ENCODE assay signal across 15 cellular contexts in the genomic region with DNA sequence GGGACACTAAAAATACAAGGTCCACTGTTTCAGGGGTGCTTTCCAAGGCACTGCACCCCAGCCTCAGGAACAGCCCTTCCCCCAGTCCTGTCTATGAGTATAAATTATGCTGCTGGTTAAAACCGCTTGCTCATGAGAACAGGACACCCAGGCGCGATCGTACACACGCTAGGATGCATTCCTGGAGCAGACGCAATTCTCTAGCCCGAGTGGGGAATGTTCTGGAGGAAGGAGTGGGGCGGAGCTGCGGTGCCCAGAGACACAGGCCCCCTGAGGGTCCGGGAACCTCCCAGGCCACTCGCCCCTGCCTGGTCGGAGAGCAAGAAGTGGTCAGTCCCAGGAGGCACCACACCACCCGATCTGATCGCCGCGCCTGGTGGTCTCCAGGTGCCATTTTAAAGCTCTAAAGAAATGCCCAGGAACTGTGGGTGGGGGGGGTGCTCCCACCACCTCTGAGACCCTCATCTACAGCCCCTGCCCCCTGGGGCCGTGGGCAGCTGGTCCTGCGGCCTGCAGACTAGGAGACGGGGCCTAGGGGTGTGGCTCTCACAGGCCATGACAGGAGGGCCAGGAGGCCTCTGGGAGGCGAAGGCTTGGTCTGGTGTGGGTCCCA. TPM values are rescaled to one million over a fixed set of nuclear protein-coding genes. Genes with fewer than 3 reads are reported as not detected.
DNase-seq lines count a peak whose midpoint lies in the region; TF ChIP-seq lines count a peak whose summit lies in the region.
"Had no signal": no experiment of that assay in that cellular context is flagged by ENCODE, and none has a peak within 500 bp of the region (broad histone marks: within the 10 kb centered on the region; RNA-seq: fewer than 3 reads in every experiment).

No MANE protein-coding gene starts in this region.

- POLR2A ChIA-PET in PC-9 (lab: Charles Lee; ENCODE audit: unreplicated experiment): no interaction called here

- CTCF ChIA-PET in PC-9 (lab: Charles Lee): no interaction called here

- H3K36me3 ChIP-seq in WERI-Rb-1 (no peaks in the 10 kb centered on the region), hepatocyte (replicated peaks; ENCODE audit: insufficient read depth, low read depth) (no peaks in the 10 kb centered on the region), stomach smooth muscle (ENCODE audit: control insufficient read depth in 2 of 2, insufficient read depth in 2 of 2, low read length in 2 of 2) (no peaks in the 10 kb centered on the region), PC-9 (ENCODE audit: low read depth) (0 out of 2 replicates have a peak, but pooled peaks cover 2% of the 10 kb centered on the region)
- H3K36me3 ChIP-seq: ovary had no signal

- H3K79me2 ChIP-seq in hepatocyte (no peaks in the 10 kb centered on the region), PC-9 (ENCODE audit: low read depth) (no peaks in the 10 kb centered on the region)

- H4K20me1 ChIP-seq in hepatocyte (ENCODE audit: insufficient read depth, poor library complexity, severe bottlenecking) (no peaks in the 10 kb centered on the region), PC-9 (ENCODE audit: insufficient read depth) (peaks cover 41% of the 10 kb centered on the region)

- H3K27ac ChIP-seq in WERI-Rb-1 (peak overlapping the region; percentile 99), hepatocyte (peak overlapping the region; percentile 93), stomach smooth muscle (ENCODE audit: low read length) (peak overlapping the region; percentile 49), PC-9 (no peak overlapping the region)
- H3K27ac ChIP-seq: ovary had no signal

- H3K9ac ChIP-seq in stomach smooth muscle (ENCODE audit: low read length in 2 of 2): peak overlapping the region in 1 of 2 donors; percentile 44

- H3K9me2 ChIP-seq in hepatocyte (replicated peaks; ENCODE audit: insufficient read depth) (no peaks in the 10 kb centered on the region), PC-9 (ENCODE audit: insufficient read depth) (no peaks in the 10 kb centered on the region)

- peaks cover 30% of the 10 kb centered on the region for H3F3A ChIP-seq in PC-9 (ENCODE audit: insufficient read depth, low read depth)

- TF ChIP-seq CTCF in WERI-Rb-1 (IDR thresholded peaks at IDR 0.05; ENCODE audit: low read depth, low read length) (no peak), hepatocyte (IDR thresholded peaks at IDR 0.05; ENCODE audit: poor library complexity) (no peak), PC-9 (conservative IDR thresholded peaks at IDR 0.05) (no peak)

- H3K9me3 ChIP-seq in WERI-Rb-1 (ENCODE audit: severe bottlenecking) (no peaks in the 10 kb centered on the region), hepatocyte (ENCODE audit: low read depth) (no peaks in the 10 kb centered on the region), stomach smooth muscle (ENCODE audit: control insufficient read depth in 2 of 2, low read length in 2 of 2) (no peaks in the 10 kb centered on the region), PC-9 (ENCODE audit: insufficient read depth, low read depth) (no peaks in the 10 kb centered on the region)
- H3K9me3 ChIP-seq: ovary, stomach had no signal

- BruUV-seq in PC-9 (replicated peaks; lab: Mats Ljungman, UMichigan): no TSS peak

- no peak overlapping the region for H3K4me3 ChIP-seq in WERI-Rb-1 (ENCODE audit: low read depth, low read length)
- no peak overlapping the region for H3K4me3 ChIP-seq in hepatocyte
- peak overlapping the region; percentile 54 to 66 for H3K4me3 ChIP-seq in stomach smooth muscle (ENCODE audit: low read length in 2 of 2)
- H3K4me3 ChIP-seq in PC-9: no peak overlapping the region
- H3K4me3 ChIP-seq: ovary had no signal

- peaks cover 18% of the 10 kb centered on the region for H3K4me1 ChIP-seq in hepatocyte (ENCODE audit: insufficient read depth)
- H3K4me1 ChIP-seq in stomach smooth muscle (ENCODE audit: control insufficient read depth, insufficient read depth, low read length): peaks cover 21% of the 10 kb centered on the region
- H3K4me1 ChIP-seq in PC-9 (replicated peaks; ENCODE audit: insufficient read depth): no peaks in the 10 kb centered on the region

- intact Hi-C loops in PC-9 (cut with micrococcal nuclease; ENCODE audit: unreplicated experiment): no loop called here

- H3K4me2 ChIP-seq in hepatocyte: peak overlapping the region; percentile 57
- H3K4me2 ChIP-seq in PC-9: no peak overlapping the region

- H3K27me3 ChIP-seq in WERI-Rb-1 (ENCODE audit: insufficient read depth, low read depth, severe bottlenecking) (no peaks in the 10 kb centered on the region), hepatocyte (no peaks in the 10 kb centered on the region), stomach smooth muscle (ENCODE audit: control insufficient read depth in 1 of 2, insufficient read depth in 2 of 2, low read length in 2 of 2) (no peaks in the 10 kb centered on the region), PC-9 (ENCODE audit: insufficient read depth, low read depth) (no peaks in the 10 kb centered on the region)
- H3K27me3 ChIP-seq: ovary, stomach had no signal

- H2AFZ ChIP-seq in hepatocyte: no peak overlapping the region
- no peak overlapping the region for H2AFZ ChIP-seq in PC-9

- peak; percentile 88 for DNase-seq in NCI-H2171 treated with DMSO at 0.1 percent for 48 hours (lab: John Stamatoyannopoulos, UW)
- DNase-seq in NCI-H2171 (lab: John Stamatoyannopoulos, UW): no peak
- no peak for DNase-seq in WERI-Rb-1
- peak; percentile 63 for DNase-seq in hepatocyte (ENCODE audit: low spot score)
- DNase-seq in activated naive CD4-positive, alpha-beta T cell treated with Interleukin-2 at 50 U/mL for 16 hours: no peak
- DNase-seq in PC-9: no peak
- no peak for DNase-seq in EL
- DNase-seq: activated CD4-positive, CD25-positive, alpha-beta regulatory T cell treated with anti-CD3 and anti-CD28 coated beads, Interleukin-2, amount 50 U/mL, for 72 hours; activated T-cell treated with anti-CD3 and anti-CD28 coated beads for 4 hours; COR-L47; NCI-H1930; NCI-H69; ovary; stomach had no signal

- 79% methylated on average over 20 of the region's 20 CpGs for WGBS in hepatocyte (ENCODE audit: low lambda C conversion rate, missing lambda C conversion rate)

RNA-seq across cellular contexts. Expression of a gene that starts 34.4 kb away (rescaled TPM):
- total RNA-seq in hepatocyte: 3.1 and 4.2 TPM in 2 replicates
- 3.2 and 4.0 TPM in 2 replicates for polyA plus RNA-seq in hepatocyte
- 29.1 and 39.0 TPM in 2 replicates for total RNA-seq in PC-9 (2021)

RNA-seq across cellular contexts. Expression of a gene that starts 51.2 kb away (rescaled TPM):
- 1,721 and 2,048 TPM in 2 replicates for total RNA-seq in hepatocyte
- 6,911 and 7,012 TPM in 2 replicates for polyA plus RNA-seq in hepatocyte
- 5,595 and 6,962 TPM in 2 replicates for total RNA-seq in PC-9 (2021)

RNA-seq across cellular contexts. Expression of a gene that starts 55.6 kb away (rescaled TPM):
- total RNA-seq in hepatocyte: 28.2 and 52.8 TPM in 2 replicates
- 15.2 and 18.1 TPM in 2 replicates for polyA plus RNA-seq in hepatocyte
- 128 and 159 TPM in 2 replicates for total RNA-seq in PC-9 (2021)

Comparison
In these comparisons a context has a peak if more than half of its experiments do, and no peak if none do; other contexts are left out.
1. DNase-seq: peak in NCI-H2171 treated with DMSO at 0.1 percent for 48 hours (single experiment) and hepatocyte (single experiment); none in NCI-H2171 (single experiment), WERI-Rb-1 (single experiment), activated naive CD4-positive, alpha-beta T cell treated with Interleukin-2 at 50 U/mL for 16 hours (single experiment), PC-9 (0 of 2) and EL (single experiment).
2. H3K4me3 ChIP-seq: peak in stomach smooth muscle (2 of 2); none in WERI-Rb-1 (single experiment), hepatocyte (single experiment) and PC-9 (single experiment).